8 cellular contexts compared by ENCODE assay signal in the genomic region with DNA sequence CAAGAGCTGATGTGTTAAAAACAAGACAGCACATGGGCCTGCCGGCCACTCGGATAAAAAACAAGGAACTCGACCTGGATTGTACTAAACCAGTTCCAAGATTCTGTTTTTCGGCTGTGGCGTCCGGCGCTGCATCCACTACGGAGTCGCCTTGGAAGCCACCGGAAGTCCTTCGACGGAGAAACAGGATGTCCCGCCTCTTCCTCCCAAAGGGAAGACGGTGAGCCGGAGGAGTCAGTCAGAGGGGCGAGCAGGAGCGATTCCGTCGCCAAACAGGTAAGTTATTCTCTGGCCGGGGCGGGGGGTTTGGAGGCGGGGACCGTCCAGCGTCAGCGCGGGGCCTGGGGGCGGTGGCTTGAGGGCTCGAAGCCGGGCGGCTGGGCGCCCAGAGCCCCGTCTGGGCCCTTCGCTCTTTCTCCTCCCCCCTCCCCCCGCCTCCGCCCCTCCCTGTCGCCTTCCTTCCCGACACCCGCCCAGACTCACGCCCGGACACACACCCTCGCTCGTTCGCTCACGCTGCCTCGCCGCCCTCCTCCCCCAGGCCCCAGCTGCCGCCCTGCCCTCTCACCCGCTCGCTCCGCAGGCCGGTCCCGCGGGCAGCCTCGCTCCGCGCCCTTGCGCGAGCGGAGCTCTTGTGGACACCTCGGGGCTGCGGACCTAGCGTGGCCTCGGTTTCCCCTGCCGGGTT. TPM values are rescaled to one million over a fixed set of nuclear protein-coding genes. Genes with fewer than 3 reads are reported as not detected.
DNase-seq lines count a peak whose midpoint lies in the region; ATAC-seq, FAIRE-seq and TF ChIP-seq lines count a peak whose summit lies in the region.

Gene ZNF407, plus strand, starts transcription at position 209 of the 688 bp plus-strand sequence. CDS start 33,150 bp downstream, outside the sequence.

- H3K4me1 Mint-ChIP-seq in activated naive CD8-positive, alpha-beta T cell treated with anti-CD3 and anti-CD28 coated beads, Interleukin-2, amount 50 U/mL, for 24 hours: peaks cover 51% of the 10 kb centered on the region

- H3K27ac ChIP-seq in heart left ventricle (peak within 1 kb of the TSS; percentile 93 to 99 (median 98)), upper lobe of left lung (peak within 1 kb of the TSS; percentile 99)

- intact Hi-C loops in heart left ventricle (cut with DNase I): loop anchor here in 5 of 10 donors (1.0 to 5.0 kb wide), 4 partner anchors 46 to 609 kb away; partner anchors contain the start of genes CNDP2 (in 4 of the 5) and PTGR3 (in 1 of the 5)

- no peak for TF ChIP-seq CTCF in heart left ventricle (IDR thresholded peaks at IDR 0.05)
- no peak for TF ChIP-seq CTCF in upper lobe of left lung (IDR thresholded peaks at IDR 0.05)

- H3K27me3 ChIP-seq in heart left ventricle (no peaks in the 10 kb centered on the region), upper lobe of left lung (no peaks in the 10 kb centered on the region)

- peak; percentile 81 for ATAC-seq in HG02840 (IDR thresholded peaks at IDR 0.05; ENCODE audit: low FRiP score, unreplicated experiment)
- peak; percentile 83 for ATAC-seq in activated naive CD8-positive, alpha-beta T cell treated with anti-CD3 and anti-CD28 coated beads, Interleukin-2, amount 50 U/mL, for 24 hours
- peak; percentile 89 to 95 (median 93) for ATAC-seq in heart left ventricle
- peak; percentile 94 to 96 for ATAC-seq in upper lobe of left lung (ENCODE audit: low FRiP score in 2 of 2)

- TF ChIP-seq POLR2A in GM12892 (IDR thresholded peaks at IDR 0.05; ENCODE audit: low read depth, low read length): 0 out of 2 replicates have a peak, but pooled peaks have one; percentile 40
- no peak for TF ChIP-seq POLR2A in heart left ventricle (IDR thresholded peaks at IDR 0.05)
- TF ChIP-seq POLR2A in upper lobe of left lung (IDR thresholded peaks at IDR 0.05): peak in 2 of 4 donors; percentile 57 to 83

- H3K36me3 Mint-ChIP-seq in activated naive CD8-positive, alpha-beta T cell treated with anti-CD3 and anti-CD28 coated beads, Interleukin-2, amount 50 U/mL, for 24 hours (ENCODE audit: low read depth): peaks cover 35% of the 10 kb centered on the region

- WGBS in heart left ventricle, 4 donors: 0 to 1% (median 0%) methylated on average over 15 to 64 of the region's 64 CpGs
- 0% methylated on average over 19 to 48 of the region's 64 CpGs for WGBS in upper lobe of left lung, 2 donors

- DNase-seq in GM12892 (ENCODE audit: insufficient read length) (peak; percentile 78), NCI-H1436 (lab: John Stamatoyannopoulos, UW) (peak; percentile 86), SW480 (ENCODE audit: low spot score) (peak; percentile 74), heart left ventricle (peak; percentile 90 to 91 (median 90)), pons (ENCODE audit: low spot score) (peak; percentile 92), upper lobe of left lung (peak; percentile 78 to 94)
- peak; percentile 85 for DNase-seq in activated naive CD8-positive, alpha-beta T cell treated with anti-CD3 and anti-CD28 coated beads, Interleukin-2, amount 50 U/mL, for 24 hours

- H3K9me3 ChIP-seq in heart left ventricle (no peaks in the 10 kb centered on the region), upper lobe of left lung (no peaks in the 10 kb centered on the region)

- H3K4me3 Mint-ChIP-seq in activated naive CD8-positive, alpha-beta T cell treated with anti-CD3 and anti-CD28 coated beads, Interleukin-2, amount 50 U/mL, for 24 hours: peak within 1 kb of the TSS; percentile 92

- H3K4me1 ChIP-seq in heart left ventricle: peaks cover 3 to 38% (median 27%) of the 10 kb centered on the region in 12 donors
- peaks cover 29 to 42% (median 30%) of the 10 kb centered on the region in 4 donors for H3K4me1 ChIP-seq in upper lobe of left lung

- TF ChIP-seq EP300 in upper lobe of left lung (IDR thresholded peaks at IDR 0.05): no peak

- H3K9me3 Mint-ChIP-seq in activated naive CD8-positive, alpha-beta T cell treated with anti-CD3 and anti-CD28 coated beads, Interleukin-2, amount 50 U/mL, for 24 hours: peaks cover 4% of the 10 kb centered on the region

- H3K4me3 ChIP-seq in heart left ventricle (peak within 1 kb of the TSS; percentile 66 to 96 (median 86)), upper lobe of left lung (peak within 1 kb of the TSS; percentile 94 to 99 (median 96))

- H3K27ac Mint-ChIP-seq in activated naive CD8-positive, alpha-beta T cell treated with anti-CD3 and anti-CD28 coated beads, Interleukin-2, amount 50 U/mL, for 24 hours: peak within 1 kb of the TSS; percentile 98

- peak; percentile 88 for FAIRE-seq in GM12892 (lab: Jason Lieb, UNC)

- no peaks in the 10 kb centered on the region for H3K27me3 Mint-ChIP-seq in activated naive CD8-positive, alpha-beta T cell treated with anti-CD3 and anti-CD28 coated beads, Interleukin-2, amount 50 U/mL, for 24 hours

- H3K36me3 ChIP-seq in heart left ventricle: peaks cover 0 to 20% (median 6%) of the 10 kb centered on the region in 9 donors
- peaks cover 0 to 9% (median 0%) of the 10 kb centered on the region in 4 donors for H3K36me3 ChIP-seq in upper lobe of left lung

RNA-seq across cellular contexts. Expression of gene ZNF407, which starts in this region (rescaled TPM):
- 2.6 TPM for polyA plus RNA-seq in GM12892 (2012; ENCODE audit: missing spikeins)
- total RNA-seq in heart left ventricle (10 to 100 TPM in 7 of 9 donors, 1 to 10 TPM in 2; 8.1 to 14.7 (median 12.3) TPM), upper lobe of left lung (10 to 100 TPM; 12.2 to 77.5 (median 17.1) TPM)
- 1 to 10 TPM; 3.8 to 3.9 TPM for polyA plus RNA-seq in heart left ventricle

Comparison
In these comparisons a context has a peak if more than half of its experiments do, and no peak if none do; other contexts are left out.
1. Peak in every context shown above with its lines: DNase-seq, ATAC-seq, H3K4me3 ChIP-seq and H3K27ac ChIP-seq.